8 cellular contexts compared by ENCODE assay signal in the genomic region with DNA sequence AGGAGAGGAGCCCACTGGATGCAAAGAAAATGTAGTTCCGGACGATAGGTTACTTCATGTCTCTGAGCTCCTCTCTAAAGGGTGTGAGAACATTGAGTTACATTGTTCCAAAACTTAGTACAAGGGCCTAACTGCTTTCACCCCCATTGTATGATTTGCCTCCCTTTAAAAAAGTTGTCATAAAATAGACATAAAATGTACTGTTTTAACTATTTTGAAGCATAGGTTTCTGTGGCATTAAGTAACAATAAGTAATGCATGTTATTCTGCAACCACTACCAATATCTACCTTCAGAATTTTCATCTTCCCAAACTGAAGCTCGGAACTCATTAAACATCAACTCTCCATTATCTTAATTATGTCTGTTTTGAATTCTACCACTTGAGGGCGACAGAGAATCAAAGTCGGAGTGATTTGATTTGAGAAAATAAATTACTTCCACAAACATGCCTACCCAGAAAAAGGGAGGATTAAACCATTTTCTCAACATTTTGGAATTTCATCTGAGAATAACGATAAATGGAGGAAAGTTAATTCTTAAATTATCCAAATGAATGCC. TPM values are rescaled to one million over a fixed set of nuclear protein-coding genes. Genes with fewer than 3 reads are reported as not detected.
DNase-seq lines count a peak whose midpoint lies in the region; ATAC-seq and TF ChIP-seq lines count a peak whose summit lies in the region.

No MANE protein-coding gene starts in this region.

- H3K9me3 Mint-ChIP-seq in activated T-helper 2 cell treated with anti-CD3 and anti-CD28 coated beads, Interferon-gamma antibody, Interleukin-2, Interleukin-4, amounts not matched to agents 10 μg/mL and 5 μg/mL and 100 μg/mL, durations not matched to agents 14 hours and 24 hours and 36 hours = no peaks in the 10 kb centered on the region

- DNase-seq in COLO829 (ENCODE audit: low spot score) (peak; percentile 70), HFF-Myc (ENCODE audit: extremely low read depth, low read depth) (peak; percentile 19), SK-N-SH (peak; percentile 58), transverse colon (no peak)
- DNase-seq in central memory CD4-positive, alpha-beta T cell = no peak
- DNase-seq in activated T-helper 2 cell treated with anti-CD3 and anti-CD28 coated beads, Interferon-gamma antibody, Interleukin-2, Interleukin-4, amounts not matched to agents 10 μg/mL and 5 μg/mL and 100 μg/mL, durations not matched to agents 14 hours and 24 hours and 36 hours (ENCODE audit: low spot score) = no peak
- DNase-seq in activated CD8-positive, alpha-beta memory T cell treated with anti-CD3 and anti-CD28 coated beads for 24 hours = no peak

- H3K36me3 ChIP-seq in SK-N-SH (replicated peaks in 1 of 2; ENCODE audit: control insufficient read depth in 1 of 2, insufficient read depth in 2 of 2, low read length in 1 of 2) (no peaks in the 10 kb centered on the region), gastroesophageal sphincter (no peaks in the 10 kb centered on the region), transverse colon (no peaks in the 10 kb centered on the region)

- peak; percentile 34 for TF ChIP-seq CTCF in HFF-Myc (IDR thresholded peaks at IDR 0.05; ENCODE audit: low read depth, low read length, missing control alignments)
- peak; percentile 97 for TF ChIP-seq CTCF in SK-N-SH (IDR thresholded peaks at IDR 0.05)
- TF ChIP-seq CTCF in gastroesophageal sphincter (IDR thresholded peaks at IDR 0.05) = peak; percentile 38 to 61 (median 50)
- TF ChIP-seq CTCF in transverse colon (IDR thresholded peaks at IDR 0.05) = peak; percentile 41 to 58 (median 52)

- no peaks in the 10 kb centered on the region for H3K9me2 ChIP-seq in SK-N-SH

- no peaks in the 10 kb centered on the region for H3K4me1 Mint-ChIP-seq in activated T-helper 2 cell treated with anti-CD3 and anti-CD28 coated beads, Interferon-gamma antibody, Interleukin-2, Interleukin-4, amounts not matched to agents 10 μg/mL and 5 μg/mL and 100 μg/mL, durations not matched to agents 14 hours and 24 hours and 36 hours (ENCODE audit: low read depth)

- in situ Hi-C loops in transverse colon (cut with MboI; ENCODE audit: low pct_ligation_motif_present in 1 of 4, low pct_unique_long_range_greater_than_20kb in 1 of 4, low sequenced_read_pairs in 3 of 4) = no loop called here

- H3K4me3 ChIP-seq in HFF-Myc (replicated peaks; ENCODE audit: low read depth, low read length) = no peak overlapping the region
- no peak overlapping the region for H3K4me3 ChIP-seq in SK-N-SH (ENCODE audit: low read depth in 2 of 2, low read length in 1 of 2)
- no peak overlapping the region for H3K4me3 ChIP-seq in gastroesophageal sphincter
- H3K4me3 ChIP-seq in transverse colon = no peak overlapping the region

- peaks cover 12% of the 10 kb centered on the region; the same call in 1 of the 2 replicates for H3K27me3 ChIP-seq in SK-N-SH (ENCODE audit: insufficient read depth)
- H3K27me3 ChIP-seq in gastroesophageal sphincter = peaks cover 70% of the 10 kb centered on the region
- H3K27me3 ChIP-seq in transverse colon = peaks cover 60% of the 10 kb centered on the region

- H3K4me1 ChIP-seq in SK-N-SH (ENCODE audit: control insufficient read depth in 1 of 2, insufficient read depth in 2 of 2, low read depth in 1 of 2, low read length in 1 of 2) = peaks cover 0 to 8% of the 10 kb centered on the region in 2 experiments; a peak in 1 of 4 replicates
- peaks cover 0 to 13% (median 7%) of the 10 kb centered on the region in 3 donors for H3K4me1 ChIP-seq in gastroesophageal sphincter
- peaks cover 0 to 11% (median 9%) of the 10 kb centered on the region in 4 donors for H3K4me1 ChIP-seq in transverse colon

- CTCF ChIA-PET in SK-N-SH (lab: Yijun Ruan, JAX) = interaction anchor here (0.5 to 7.2 kb wide), 31 partner anchors 8 to 1303 kb away, joined by 3 to 53 read pairs (median 3); a partner anchor contains a TSS

- no peak for TF ChIP-seq EP300 in SK-N-SH (IDR thresholded peaks at IDR 0.05; ENCODE audit: borderline replicate concordance in 1 of 2, low read depth in 1 of 2, low read length in 1 of 2)
- TF ChIP-seq EP300 in gastroesophageal sphincter (IDR thresholded peaks at IDR 0.05) = no peak
- TF ChIP-seq EP300 in transverse colon (IDR thresholded peaks at IDR 0.05; ENCODE audit: low read depth) = no peak

- H2AFZ ChIP-seq in SK-N-SH (ENCODE audit: low read depth) = no peak overlapping the region

- H3K4me2 ChIP-seq in SK-N-SH = no peak overlapping the region

- H3F3A ChIP-seq in SK-N-SH (replicated peaks; ENCODE audit: insufficient read depth) = no peaks in the 10 kb centered on the region

- no peak overlapping the region for H3K27ac Mint-ChIP-seq in activated T-helper 2 cell treated with anti-CD3 and anti-CD28 coated beads, Interferon-gamma antibody, Interleukin-2, Interleukin-4, amounts not matched to agents 10 μg/mL and 5 μg/mL and 100 μg/mL, durations not matched to agents 14 hours and 24 hours and 36 hours

- H3K36me3 Mint-ChIP-seq in activated T-helper 2 cell treated with anti-CD3 and anti-CD28 coated beads, Interferon-gamma antibody, Interleukin-2, Interleukin-4, amounts not matched to agents 10 μg/mL and 5 μg/mL and 100 μg/mL, durations not matched to agents 14 hours and 24 hours and 36 hours (ENCODE audit: low read depth) = no peaks in the 10 kb centered on the region

- no peak overlapping the region for H3K4me3 Mint-ChIP-seq in activated T-helper 2 cell treated with anti-CD3 and anti-CD28 coated beads, Interferon-gamma antibody, Interleukin-2, Interleukin-4, amounts not matched to agents 10 μg/mL and 5 μg/mL and 100 μg/mL, durations not matched to agents 14 hours and 24 hours and 36 hours (ENCODE audit: low read depth)

- H3K27me3 Mint-ChIP-seq in activated T-helper 2 cell treated with anti-CD3 and anti-CD28 coated beads, Interferon-gamma antibody, Interleukin-2, Interleukin-4, amounts not matched to agents 10 μg/mL and 5 μg/mL and 100 μg/mL, durations not matched to agents 14 hours and 24 hours and 36 hours (ENCODE audit: low read depth) = peaks cover 40% of the 10 kb centered on the region

- WGBS in SK-N-SH (ENCODE audit: low lambda C conversion rate) = 26% methylated on average over 6 of the region's 6 CpGs
- 29 to 30% methylated on average over 5 to 6 of the region's 6 CpGs for WGBS in gastroesophageal sphincter (ENCODE audit: low coverage in 1 of 2), 2 donors
- WGBS in transverse colon (ENCODE audit: low coverage in 1 of 2), 2 donors = 31 to 40% methylated on average over 6 of the region's 6 CpGs

- POLR2A ChIA-PET in SK-N-SH (lab: Yijun Ruan, JAX) = interaction anchor here (1.2 kb wide), 1 partner anchor 322 kb away, joined by 3 read pairs; no protein-coding TSS in a partner anchor

- TF ChIP-seq POLR2A in gastroesophageal sphincter (IDR thresholded peaks at IDR 0.05) = no peak
- no peak for TF ChIP-seq POLR2A in transverse colon (IDR thresholded peaks at IDR 0.05)

- no peaks in the 10 kb centered on the region for H4K20me1 ChIP-seq in SK-N-SH (ENCODE audit: insufficient read depth)

- ATAC-seq in gastroesophageal sphincter = no peak

- H3K9me3 ChIP-seq in SK-N-SH (no peaks in the 10 kb centered on the region), gastroesophageal sphincter (no peaks in the 10 kb centered on the region), transverse colon (no peaks in the 10 kb centered on the region)

- intact Hi-C loops in transverse colon (cut with DNase I; ENCODE audit: low total_unique reads) = no loop called here
- intact Hi-C loops in activated T-helper 2 cell treated with anti-CD3 and anti-CD28 coated beads, Interferon-gamma antibody, Interleukin-2, Interleukin-4, amounts not matched to agents 10 μg/mL and 5 μg/mL and 100 μg/mL, durations not matched to agents 14 hours and 24 hours and 36 hours (cut with micrococcal nuclease) = no loop called here

- peak; percentile 76 for TF ChIP-seq RAD21 in SK-N-SH (IDR thresholded peaks at IDR 0.05; ENCODE audit: low read length)

- no peak overlapping the region for H3K9ac ChIP-seq in SK-N-SH

- no peaks in the 10 kb centered on the region for H3K79me2 ChIP-seq in SK-N-SH (ENCODE audit: insufficient read depth)

- H3K27ac ChIP-seq in SK-N-SH (ENCODE audit: low read depth in 2 of 2, low read length in 1 of 2) = no peak overlapping the region
- no peak overlapping the region for H3K27ac ChIP-seq in gastroesophageal sphincter
- no peak overlapping the region for H3K27ac ChIP-seq in transverse colon

TF ChIP-seq in SK-N-SH, 30 proteins besides CTCF, POLR2A, EP300 and RAD21 (continues in another document):
- TF ChIP-seq RCOR1 (IDR thresholded peaks at IDR 0.05; ENCODE audit: low read length) = 0 out of 2 replicates have a peak, but pooled peaks have one; percentile 31
- no peak for TF ChIP-seq MEF2A (IDR thresholded peaks at IDR 0.05; ENCODE audit: borderline replicate concordance, low read depth)
- no peak for TF ChIP-seq FOSL2 (IDR thresholded peaks at IDR 0.05; ENCODE audit: borderline replicate concordance, low read depth)
- no peak for TF ChIP-seq JUND (IDR thresholded peaks at IDR 0.05)
- TF ChIP-seq GABPA (IDR thresholded peaks at IDR 0.05; ENCODE audit: low read depth) = no peak
- TF ChIP-seq RFX5 (IDR thresholded peaks at IDR 0.05; ENCODE audit: low read length) = no peak

RNA-seq across cellular contexts. Expression of a gene that starts 2.7 kb away (rescaled TPM):
- not detected in 2 replicates for polyA plus RNA-seq in SK-N-SH (2012; rRNA removed)
- not detected in 2 replicates for polyA plus RNA-seq in SK-N-SH (2012; cell fraction: cytosol; rRNA removed)
- not detected in 2 replicates for polyA plus RNA-seq in SK-N-SH (2012; cell fraction: nucleus; rRNA removed)
- total RNA-seq in gastroesophageal sphincter (not detected), transverse colon (not detected)
- not detected in 2 replicates for total RNA-seq in activated T-helper 2 cell treated with anti-CD3 and anti-CD28 coated beads, Interferon-gamma antibody, Interleukin-2, Interleukin-4, amounts not matched to agents 10 μg/mL and 5 μg/mL and 100 μg/mL, durations not matched to agents 14 hours and 24 hours and 36 hours

RNA-seq across cellular contexts. Expression of a gene that starts 18.1 kb away (rescaled TPM):
- polyA plus RNA-seq in SK-N-SH (2012; rRNA removed) = not detected in 2 replicates
- not detected in 2 replicates for polyA plus RNA-seq in SK-N-SH (2012; cell fraction: cytosol; rRNA removed)
- polyA plus RNA-seq in SK-N-SH (2012; cell fraction: nucleus; rRNA removed) = not detected in 2 replicates
- total RNA-seq in gastroesophageal sphincter = not detected
- not detected for total RNA-seq in transverse colon
- total RNA-seq in activated T-helper 2 cell treated with anti-CD3 and anti-CD28 coated beads, Interferon-gamma antibody, Interleukin-2, Interleukin-4, amounts not matched to agents 10 μg/mL and 5 μg/mL and 100 μg/mL, durations not matched to agents 14 hours and 24 hours and 36 hours = not detected in 2 replicates

RNA-seq across cellular contexts. Expression of a gene that starts 30.1 kb away (rescaled TPM):
- 51.2 and 80.3 TPM in 2 replicates for polyA plus RNA-seq in SK-N-SH (2012; rRNA removed)
- polyA plus RNA-seq in SK-N-SH (2012; cell fraction: cytosol; rRNA removed) = 58.5 and 59.1 TPM in 2 replicates
- polyA plus RNA-seq in SK-N-SH (2012; cell fraction: nucleus; rRNA removed) = 80.5 and 102 TPM in 2 replicates
- total RNA-seq in gastroesophageal sphincter = 100 to 1,000 TPM in 2 of 4 donors, 10 to 100 TPM in 2; 43.4 to 167 (median 103) TPM
- total RNA-seq in transverse colon = 100 to 1,000 TPM in 1 of 4 donors, 10 to 100 TPM in 3; 25.4 to 118 (median 57.6) TPM
- 0.41 and 0.48 TPM in 2 replicates for total RNA-seq in activated T-helper 2 cell treated with anti-CD3 and anti-CD28 coated beads, Interferon-gamma antibody, Interleukin-2, Interleukin-4, amounts not matched to agents 10 μg/mL and 5 μg/mL and 100 μg/mL, durations not matched to agents 14 hours and 24 hours and 36 hours

Comparison
In these comparisons a context has a peak if more than half of its experiments do, and no peak if none do; other contexts are left out.
1. DNase-seq: peak in COLO829 (single experiment), HFF-Myc (single experiment) and SK-N-SH (single experiment); none in transverse colon (single experiment), central memory CD4-positive, alpha-beta T cell (single experiment), activated T-helper 2 cell treated with anti-CD3 and anti-CD28 coated beads, Interferon-gamma antibody, Interleukin-2, Interleukin-4, amounts not matched to agents 10 μg/mL and 5 μg/mL and 100 μg/mL, durations not matched to agents 14 hours and 24 hours and 36 hours (single experiment) and activated CD8-positive, alpha-beta memory T cell treated with anti-CD3 and anti-CD28 coated beads for 24 hours (single experiment).
2. CTCF ChIP-seq: peak in every context shown above with its lines; median percentile 97 in SK-N-SH; 52 in transverse colon; 50 in gastroesophageal sphincter; 34 in HFF-Myc.
3. RNA of a gene that starts 30.1 kb away (total RNA-seq): 43.4 to 167 TPM in gastroesophageal sphincter and 25.4 to 118 TPM in transverse colon; 0.41 to 0.48 TPM in activated T-helper 2 cell treated with anti-CD3 and anti-CD28 coated beads, Interferon-gamma antibody, Interleukin-2, Interleukin-4, amounts not matched to agents 10 μg/mL and 5 μg/mL and 100 μg/mL, durations not matched to agents 14 hours and 24 hours and 36 hours; every median in the first group is over 10 times any median in the second.